ENCODE assay signal across 24 cellular contexts in the genomic region with DNA sequence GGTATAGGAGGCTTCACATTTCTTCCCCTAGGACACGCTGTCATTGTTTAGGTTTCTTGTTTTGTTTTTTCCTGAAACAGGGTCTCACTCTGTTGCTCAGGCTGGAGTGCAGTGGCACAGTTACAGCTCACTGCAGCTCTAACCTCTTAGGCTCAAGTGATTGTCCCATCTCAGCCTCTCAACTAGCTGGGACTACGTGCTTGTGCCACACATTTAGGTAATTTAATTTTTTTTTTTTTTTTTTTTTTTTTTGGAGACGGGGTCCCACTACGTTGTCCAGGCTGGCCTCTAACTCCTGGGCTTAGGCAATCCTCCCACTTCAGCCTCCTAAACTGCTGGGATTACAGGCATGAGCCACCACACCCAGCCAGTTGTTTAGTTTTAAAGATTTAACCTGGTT.
"Had no signal": no experiment of that assay in that cellular context is flagged by ENCODE, and none has a peak within 500 bp of the region (broad histone marks: within the 10 kb centered on the region; RNA-seq: fewer than 3 reads in every experiment).

No MANE protein-coding gene starts in this region.

- H3K27me3 ChIP-seq: left lung, ovary, right atrium auricular region, right lobe of liver, stomach, testis, tibial artery, upper lobe of right lung had no signal

- H3K4me3 ChIP-seq: left lung, lower lobe of right lung, ovary, right atrium auricular region, right lobe of liver, smooth muscle cell, stomach, testis, tibial artery, upper lobe of right lung had no signal

- H3K4me2 ChIP-seq: smooth muscle cell had no signal

- ATAC-seq: left colon; left lung; lower lobe of right lung; naive thymus-derived CD4-positive, alpha-beta T cell; natural killer cell treated with Interleukin-12 subunit alpha and Interleukin-12 subunit beta and Interleukin-15 and Interleukin-18, amount 100 ng/mL, for 72 hours; right lobe of liver; stimulated activated memory B cell treated with anti-CD40 and anti-IgM and Interleukin-4, amounts not matched to agents 10 μg/mL and 1 μg/mL and 100 μg/mL, for 72 hours; stimulated activated naive CD8-positive, alpha-beta T cell treated with anti-CD3 and anti-CD28 coated beads, Interleukin-15, Interleukin-2, amounts not matched to agents 100 U/mL and 50 U/mL, for 24 hours; upper lobe of right lung had no signal

- H3K27ac ChIP-seq: left lung, lower lobe of right lung, ovary, right atrium auricular region, right lobe of liver, stomach, testis, tibial artery, upper lobe of right lung had no signal

- DNase-seq: hypothalamus; immature natural killer cell; kidney; left colon; left lung; lower lobe of right lung; mesendoderm; naive thymus-derived CD4-positive, alpha-beta T cell; ovary; right lobe of liver; stimulated activated CD4-positive, alpha-beta T cell treated with anti-CD3 and anti-CD28 coated beads, Interleukin-1b, Interleukin-23, amount 100 ng/mL, for 48 hours; stimulated activated CD4-positive, alpha-beta T cell treated with anti-CD3 and anti-CD28 coated beads, Interleukin-2, amount 100 ng/mL, for 48 hours; stimulated activated CD4-positive, alpha-beta T cell treated with anti-CD3 and anti-CD28 coated beads, Interleukin-4, amount 100 ng/mL, for 4 hours; stimulated activated CD8-positive, alpha-beta memory T cell treated with anti-CD3 and anti-CD28 coated beads, Interleukin-4, amount 100 ng/mL, for 48 hours; stimulated activated naive CD8-positive, alpha-beta T cell treated with anti-CD3 and anti-CD28 coated beads, Interleukin-15, Interleukin-2, amounts not matched to agents 100 U/mL and 50 U/mL, for 24 hours; stomach; testis; tibial artery; trophoblast cell; upper lobe of right lung had no signal

- H3K36me3 ChIP-seq: left lung, lower lobe of right lung, ovary, right atrium auricular region, right lobe of liver, stomach, tibial artery, upper lobe of right lung had no signal

- H3K4me1 ChIP-seq: right lobe of liver had no signal

- H3K9me3 ChIP-seq: left lung, lower lobe of right lung, ovary, right atrium auricular region, right lobe of liver, stomach, testis, tibial artery, upper lobe of right lung had no signal
